In genomic region chrX:20718592-20718991, GRCh38 we compare ENCODE assay signal across 15 cellular contexts.
"Had no signal": no experiment of that assay in that cellular context is flagged by ENCODE, and none has a peak within 500 bp of the region (broad histone marks: within the 10 kb centered on the region; RNA-seq: fewer than 3 reads in every experiment).

No MANE protein-coding gene starts in this region.

- ATAC-seq: activated CD8-positive, alpha-beta T cell treated with anti-CD3 and anti-CD28 coated beads for 36 hours; activated T-cell treated with anti-CD3 and anti-CD28 coated beads, Interleukin-2, amount 50 U/mL, for 72 hours; heart right ventricle; left cardiac atrium; lower lobe of right lung; naive thymus-derived CD8-positive, alpha-beta T cell; psoas muscle; stimulated activated naive B cell treated with anti-CD40 and anti-IgM and Interleukin-4, amounts not matched to agents 10 μg/mL and 1 μg/mL and 100 μg/mL, for 72 hours had no signal

- DNase-seq: activated CD8-positive, alpha-beta memory T cell treated with anti-CD3 and anti-CD28 coated beads, Interleukin-2, amount 50 U/mL, for 4 hours; activated CD8-positive, alpha-beta T cell treated with anti-CD3 and anti-CD28 coated beads for 36 hours; activated T-cell treated with anti-CD3 and anti-CD28 coated beads, Interleukin-2, amount 50 U/mL, for 72 hours; aorta; foreskin melanocyte; heart right ventricle; left cardiac atrium; lower lobe of right lung; naive thymus-derived CD8-positive, alpha-beta T cell; psoas muscle; sigmoid colon; stimulated activated CD4-positive, alpha-beta T cell treated with anti-CD3 and anti-CD28 coated beads, Interleukin-2, amount 100 ng/mL, for 24 hours; stimulated activated naive B cell treated with anti-CD40 and anti-IgM and Interleukin-4, amounts not matched to agents 10 μg/mL and 1 μg/mL and 100 μg/mL, for 72 hours; T-helper 9 cell had no signal

- H3K36me3 Mint-ChIP-seq: stimulated activated naive B cell treated with anti-CD40 and anti-IgM and Interleukin-4, amounts not matched to agents 10 μg/mL and 1 μg/mL and 100 μg/mL, for 72 hours; type B pancreatic cell had no signal

- H3K36me3 ChIP-seq: heart right ventricle, lower lobe of right lung, sigmoid colon had no signal

- H3K4me3 Mint-ChIP-seq: activated CD8-positive, alpha-beta T cell treated with anti-CD3 and anti-CD28 coated beads for 36 hours; activated T-cell treated with anti-CD3 and anti-CD28 coated beads, Interleukin-2, amount 50 U/mL, for 72 hours; naive thymus-derived CD8-positive, alpha-beta T cell; stimulated activated naive B cell treated with anti-CD40 and anti-IgM and Interleukin-4, amounts not matched to agents 10 μg/mL and 1 μg/mL and 100 μg/mL, for 72 hours; type B pancreatic cell had no signal

- H3K27ac Mint-ChIP-seq: activated CD8-positive, alpha-beta T cell treated with anti-CD3 and anti-CD28 coated beads for 36 hours; activated T-cell treated with anti-CD3 and anti-CD28 coated beads, Interleukin-2, amount 50 U/mL, for 72 hours; naive thymus-derived CD8-positive, alpha-beta T cell; stimulated activated naive B cell treated with anti-CD40 and anti-IgM and Interleukin-4, amounts not matched to agents 10 μg/mL and 1 μg/mL and 100 μg/mL, for 72 hours; type B pancreatic cell had no signal

- H3K4me1 Mint-ChIP-seq: naive thymus-derived CD8-positive, alpha-beta T cell; stimulated activated naive B cell treated with anti-CD40 and anti-IgM and Interleukin-4, amounts not matched to agents 10 μg/mL and 1 μg/mL and 100 μg/mL, for 72 hours had no signal

- H3K27me3 ChIP-seq: heart right ventricle, sigmoid colon had no signal

- H3K9me3 ChIP-seq: heart right ventricle, lower lobe of right lung, psoas muscle, sigmoid colon had no signal

- H3K4me1 ChIP-seq: heart right ventricle, lower lobe of right lung, psoas muscle, sigmoid colon had no signal

- H3K4me3 ChIP-seq: heart right ventricle, lower lobe of right lung, psoas muscle, sigmoid colon had no signal

- H3K27me3 Mint-ChIP-seq: stimulated activated naive B cell treated with anti-CD40 and anti-IgM and Interleukin-4, amounts not matched to agents 10 μg/mL and 1 μg/mL and 100 μg/mL, for 72 hours; type B pancreatic cell had no signal

- H3K27ac ChIP-seq: heart right ventricle, lower lobe of right lung, psoas muscle, sigmoid colon had no signal

- H3K9me3 Mint-ChIP-seq: activated CD8-positive, alpha-beta T cell treated with anti-CD3 and anti-CD28 coated beads for 36 hours; activated T-cell treated with anti-CD3 and anti-CD28 coated beads, Interleukin-2, amount 50 U/mL, for 72 hours; type B pancreatic cell had no signal
